8 cellular contexts compared by ENCODE assay signal in the genomic region with DNA sequence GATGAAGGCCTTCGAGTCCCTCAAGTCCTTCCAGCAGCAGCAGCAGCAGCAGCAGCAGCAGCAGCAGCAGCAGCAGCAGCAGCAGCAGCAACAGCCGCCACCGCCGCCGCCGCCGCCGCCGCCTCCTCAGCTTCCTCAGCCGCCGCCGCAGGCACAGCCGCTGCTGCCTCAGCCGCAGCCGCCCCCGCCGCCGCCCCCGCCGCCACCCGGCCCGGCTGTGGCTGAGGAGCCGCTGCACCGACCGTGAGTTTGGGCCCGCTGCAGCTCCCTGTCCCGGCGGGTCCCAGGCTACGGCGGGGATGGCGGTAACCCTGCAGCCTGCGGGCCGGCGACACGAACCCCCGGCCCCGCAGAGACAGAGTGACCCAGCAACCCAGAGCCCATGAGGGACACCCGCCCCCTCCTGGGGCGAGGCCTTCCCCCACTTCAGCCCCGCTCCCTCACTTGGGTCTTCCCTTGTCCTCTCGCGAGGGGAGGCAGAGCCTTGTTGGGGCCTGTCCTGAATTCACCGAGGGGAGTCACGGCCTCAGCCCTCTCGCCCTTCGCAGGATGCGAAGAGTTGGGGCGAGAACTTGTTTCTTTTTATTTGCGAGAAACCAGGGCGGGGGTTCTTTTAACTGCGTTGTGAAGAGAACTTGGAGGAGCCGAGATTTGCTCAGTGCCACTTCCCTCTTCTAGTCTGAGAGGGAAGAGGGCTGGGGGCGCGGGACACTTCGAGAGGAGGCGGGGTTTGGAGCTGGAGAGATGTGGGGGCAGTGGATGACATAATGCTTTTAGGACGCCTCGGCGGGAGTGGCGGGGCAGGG. TPM values are rescaled to one million over a fixed set of nuclear protein-coding genes. Genes with fewer than 3 reads are reported as not detected.
DNase-seq lines count a peak whose midpoint lies in the region; ATAC-seq lines count a peak whose summit lies in the region.

No MANE protein-coding gene starts in this region.

- WGBS in mesodermal cell (ENCODE audit: insufficient coverage in 2 of 2), 2 experiments, result 0% methylated on average over 22 to 36 of the region's 60 CpGs

- ATAC-seq in HG03045 (IDR thresholded peaks at IDR 0.05; ENCODE audit: unreplicated experiment) (peak; percentile 3), HG02884 (IDR thresholded peaks at IDR 0.05; ENCODE audit: unreplicated experiment) (no peak)

- peaks cover 6% of the 10 kb centered on the region for H3K4me1 ChIP-seq in effector memory CD4-positive, alpha-beta T cell (ENCODE audit: control insufficient read depth, insufficient read depth, low read length, poor library complexity, severe bottlenecking)
- H3K4me1 ChIP-seq in mesodermal cell (ENCODE audit: control insufficient read depth, insufficient read depth, low read length, poor library complexity, severe bottlenecking), result no peaks in the 10 kb centered on the region

- intact Hi-C loops in activated CD4-positive, alpha-beta memory T cell treated with anti-CD3 and anti-CD28 coated beads for 36 hours (cut with micrococcal nuclease), result loop anchor here (1.0 to 2.0 kb wide), 5 partner anchors 10 to 880 kb away; partner anchors contain the start of genes GRK4 and NOP14

- H3K27me3 Mint-ChIP-seq in activated CD4-positive, alpha-beta memory T cell treated with anti-CD3 and anti-CD28 coated beads for 36 hours, result no peaks in the 10 kb centered on the region

- peak overlapping the region; percentile 88 for H3K27ac Mint-ChIP-seq in activated CD4-positive, alpha-beta memory T cell treated with anti-CD3 and anti-CD28 coated beads for 36 hours

- peaks cover 28% of the 10 kb centered on the region for H3K4me1 Mint-ChIP-seq in activated CD4-positive, alpha-beta memory T cell treated with anti-CD3 and anti-CD28 coated beads for 36 hours (ENCODE audit: low read depth)

- peak overlapping the region; percentile 89 for H3K4me3 Mint-ChIP-seq in activated CD4-positive, alpha-beta memory T cell treated with anti-CD3 and anti-CD28 coated beads for 36 hours

- H3K27ac ChIP-seq in effector memory CD4-positive, alpha-beta T cell (ENCODE audit: insufficient read depth, low read length, poor library complexity, severe bottlenecking), result peak overlapping the region; percentile 84
- H3K27ac ChIP-seq in mesodermal cell (ENCODE audit: low read depth, low read length, severe bottlenecking), result peak overlapping the region; percentile 96

- H3K36me3 ChIP-seq in effector memory CD4-positive, alpha-beta T cell (ENCODE audit: control insufficient read depth, insufficient read depth, low read length), result no peaks in the 10 kb centered on the region
- peaks cover 4% of the 10 kb centered on the region for H3K36me3 ChIP-seq in mesodermal cell (ENCODE audit: control insufficient read depth, insufficient read depth, low read length)

- DNase-seq in ELF-1 (ENCODE audit: low read depth, low spot score) (peak; percentile 89), NCI-H526 treated with DMSO at 0.1 percent for 48 hours (lab: John Stamatoyannopoulos, UW) (peak; percentile 21)
- DNase-seq in activated CD4-positive, alpha-beta memory T cell treated with anti-CD3 and anti-CD28 coated beads for 36 hours, result peak; percentile 72
- peak; percentile 20 to 41 (median 40) for DNase-seq in effector memory CD4-positive, alpha-beta T cell
- peak; percentile 7 to 43 for DNase-seq in stimulated activated CD8-positive, alpha-beta memory T cell treated with anti-CD3 and anti-CD28 coated beads, Interleukin-7, amount 100 ng/mL, for 4 hours (ENCODE audit: low read depth in 2 of 2)

- peaks cover 4% of the 10 kb centered on the region for H3K36me3 Mint-ChIP-seq in activated CD4-positive, alpha-beta memory T cell treated with anti-CD3 and anti-CD28 coated beads for 36 hours

- no peaks in the 10 kb centered on the region for H3K9me3 Mint-ChIP-seq in activated CD4-positive, alpha-beta memory T cell treated with anti-CD3 and anti-CD28 coated beads for 36 hours

- H3K4me3 ChIP-seq in effector memory CD4-positive, alpha-beta T cell (ENCODE audit: insufficient read depth, low read depth, low read length, poor library complexity, severe bottlenecking), result peak overlapping the region; percentile 89
- peak overlapping the region; percentile 64 for H3K4me3 ChIP-seq in mesodermal cell (ENCODE audit: extremely low read depth, insufficient read depth, low read length, poor library complexity, severe bottlenecking)

- POLR2A ChIA-PET in activated CD4-positive, alpha-beta memory T cell treated with anti-CD3 and anti-CD28 coated beads for 36 hours (lab: Charles Lee), result no interaction called here

- no peaks in the 10 kb centered on the region for H3K27me3 ChIP-seq in effector memory CD4-positive, alpha-beta T cell (replicated peaks; ENCODE audit: control insufficient read depth, insufficient read depth, low read length, poor library complexity, severe bottlenecking)

- CTCF ChIA-PET in activated CD4-positive, alpha-beta memory T cell treated with anti-CD3 and anti-CD28 coated beads for 36 hours (lab: Charles Lee), result interaction anchor here (1.5 kb wide), 2 partner anchors 32 to 97 kb away, joined by 3 to 6 read pairs; no protein-coding TSS in a partner anchor

- no peaks in the 10 kb centered on the region for H3K9me3 ChIP-seq in effector memory CD4-positive, alpha-beta T cell (ENCODE audit: control insufficient read depth, low read length)
- H3K9me3 ChIP-seq in mesodermal cell (ENCODE audit: control insufficient read depth, low read length), result no peaks in the 10 kb centered on the region

RNA-seq across cellular contexts. Expression of gene HTT, which starts 0.6 kb away (rescaled TPM):
- 10 to 100 TPM; 57.6 to 69.8 TPM for total RNA-seq in activated CD4-positive, alpha-beta memory T cell treated with anti-CD3 and anti-CD28 coated beads for 36 hours
- polyA plus RNA-seq in mesodermal cell (2013, experiment 1 of 2), result 30.0 TPM
- 20.5 TPM for polyA plus RNA-seq in mesodermal cell (2013, experiment 2 of 2)

RNA-seq across cellular contexts. Expression of gene HTT-AS, which starts 0.7 kb away (rescaled TPM):
- total RNA-seq in activated CD4-positive, alpha-beta memory T cell treated with anti-CD3 and anti-CD28 coated beads for 36 hours, result not detected
- not detected for polyA plus RNA-seq in mesodermal cell (2013, experiment 1 of 2)
- not detected for polyA plus RNA-seq in mesodermal cell (2013, experiment 2 of 2)

Comparison
In these comparisons a context has a peak if more than half of its experiments do, and no peak if none do; other contexts are left out.
1. DNase-seq: peak in every context shown above with its lines; median percentile 89 in ELF-1; 72 in activated CD4-positive, alpha-beta memory T cell treated with anti-CD3 and anti-CD28 coated beads for 36 hours; 40 in effector memory CD4-positive, alpha-beta T cell; 25 in stimulated activated CD8-positive, alpha-beta memory T cell treated with anti-CD3 and anti-CD28 coated beads, Interleukin-7, amount 100 ng/mL, for 4 hours; 21 in NCI-H526 treated with DMSO at 0.1 percent for 48 hours.